In genomic region chr1:74824497-74825107, GRCh38 we compare ENCODE assay signal across 12 cellular contexts.
DNase-seq lines count a peak whose midpoint lies in the region; ATAC-seq, FAIRE-seq and TF ChIP-seq lines count a peak whose summit lies in the region.
"Had no signal": no experiment of that assay in that cellular context is flagged by ENCODE, and none has a peak within 500 bp of the region (broad histone marks: within the 10 kb centered on the region; RNA-seq: fewer than 3 reads in every experiment).

No MANE protein-coding gene starts in this region.

- peak; percentile 89 for ATAC-seq in GM18498 (IDR thresholded peaks at IDR 0.05; ENCODE audit: unreplicated experiment)
- ATAC-seq in GM19397 (IDR thresholded peaks at IDR 0.05; ENCODE audit: unreplicated experiment), result peak; percentile 76
- peak; percentile 90 for ATAC-seq in HG02623 (IDR thresholded peaks at IDR 0.05; ENCODE audit: unreplicated experiment)
- ATAC-seq in HG03175 (IDR thresholded peaks at IDR 0.05; ENCODE audit: unreplicated experiment), result peak; percentile 84
- ATAC-seq: A549 had no signal

- WGBS in prostate gland, result 94% methylated on average over 4 of the region's 4 CpGs

- no peak overlapping the region for H3K27ac ChIP-seq in prostate gland
- H3K27ac ChIP-seq: A549 had no signal

- no peak for TF ChIP-seq POLR2A in prostate gland (IDR thresholded peaks at IDR 0.05)

- no peak for TF ChIP-seq CTCF in prostate gland (IDR thresholded peaks at IDR 0.05)

- no peaks in the 10 kb centered on the region for H3K27me3 ChIP-seq in prostate gland (replicated peaks; ENCODE audit: insufficient read depth)

- intact Hi-C loops in prostate gland (cut with DNase I), result no loop called here

- H3K9me3 ChIP-seq in prostate gland, result no peaks in the 10 kb centered on the region
- H3K9me3 ChIP-seq: A549 had no signal

- FAIRE-seq in RCC 7860 (lab: Jason Lieb, UNC), result no peak
- FAIRE-seq: A549, TTC549 had no signal

- H3K4me3 ChIP-seq in prostate gland, result no peak overlapping the region
- H3K4me3 ChIP-seq: A549 had no signal

- no peaks in the 10 kb centered on the region for H3K36me3 ChIP-seq in prostate gland

- DNase-seq in prostate gland (ENCODE audit: low spot score) (no peak), SIG-M5 treated with dmso at 0.1 percent for 504 hours (lab: John Stamatoyannopoulos, UW; ENCODE audit: unreplicated experiment) (no peak), UCSD-AML1 (lab: John Stamatoyannopoulos, UW; ENCODE audit: unreplicated experiment) (no peak), RCC 7860 (ENCODE audit: low spot score) (no peak)
- DNase-seq: Calu3, SHP77 had no signal

- H3K4me1 ChIP-seq in prostate gland (replicated peaks), result no peaks in the 10 kb centered on the region
- H3K4me1 ChIP-seq: A549 had no signal
